1 cellular context compared by ENCODE assay signal in genomic region chr3:182965861-182966366, GRCh38.
A peak's percentile ranks its signal among the peaks of the same experiment; 100 is the strongest.
TF ChIP-seq lines count a peak whose summit lies in the region.

No MANE protein-coding gene starts in this region.

TF ChIP-seq in IMR-90, 13 proteins besides CTCF, POLR2A, EP300 and RAD21:
- TF ChIP-seq CHD1 (IDR thresholded peaks at IDR 0.05; ENCODE audit: low read depth, low read length) (no peak), ELK1 (IDR thresholded peaks at IDR 0.05; ENCODE audit: borderline replicate concordance, low read depth, low read length) (no peak), MAFK (IDR thresholded peaks at IDR 0.05; ENCODE audit: low read depth, low read length) (peak; percentile 53; the same call in 1 of the 2 replicates)
TF ChIP-seq in IMR-90: peak in this region for 1.
